ENCODE assay signal across 8 cellular contexts in genomic region chr11:118659314-118659939, GRCh38. TPM values are rescaled to one million over a fixed set of nuclear protein-coding genes. Genes with fewer than 3 reads are reported as not detected.
A peak's percentile ranks its signal among the peaks of the same experiment; 100 is the strongest.
DNase-seq lines count a peak whose midpoint lies in the region; ATAC-seq and TF ChIP-seq lines count a peak whose summit lies in the region.

No MANE protein-coding gene starts in this region.

- TF ChIP-seq CTCF in GM13976 (IDR thresholded peaks at IDR 0.05; ENCODE audit: borderline replicate concordance, control extremely low read depth, extremely low read depth, insufficient read depth, missing control alignments) (peak; percentile 92), chondrocyte (IDR thresholded peaks at IDR 0.05) (peak; percentile 99)

- DNase-seq in GM13976 (ENCODE audit: low spot score), result peak; percentile 97
- DNase-seq in NCI-H524 treated with DMSO at 0.1 percent for 48 hours (lab: John Stamatoyannopoulos, UW), result peak; percentile 58
- DNase-seq in activated CD4-positive, alpha-beta T cell treated with anti-CD3 and anti-CD28 coated beads for 48 hours, result peak; percentile 96
- DNase-seq in chondrocyte (ENCODE audit: low spot score), result peak; percentile 96
- DNase-seq in left colon, result peak; percentile 84 to 95
- DNase-seq in stimulated activated CD4-positive, alpha-beta T cell treated with anti-CD3 and anti-CD28 coated beads, Interleukin-2, amount 100 ng/mL, for 24 hours, result peak; percentile 94 to 97

- H3K27ac Mint-ChIP-seq in chondrocyte (ENCODE audit: unreplicated experiment), result peak overlapping the region; percentile 83

- intact Hi-C loops in left colon (cut with DNase I, micrococcal nuclease), result no loop called here

- no peaks in the 10 kb centered on the region for H3K9me3 Mint-ChIP-seq in chondrocyte (ENCODE audit: low read depth)

- in situ Hi-C loops in GM13976 (cut with MboI; ENCODE audit: low sequenced_read_pairs, unreplicated experiment), result no loop called here

- no peaks in the 10 kb centered on the region for H3K27me3 Mint-ChIP-seq in chondrocyte (ENCODE audit: low read depth)

- no peak overlapping the region for H3K4me3 Mint-ChIP-seq in chondrocyte (ENCODE audit: unreplicated experiment)

- ATAC-seq in HG03342 (IDR thresholded peaks at IDR 0.05; ENCODE audit: unreplicated experiment) (peak; percentile 88), left colon (peak; percentile 89), GM18861 (IDR thresholded peaks at IDR 0.05; ENCODE audit: unreplicated experiment) (no peak)

- H3K4me1 Mint-ChIP-seq in chondrocyte (ENCODE audit: low read depth), result peaks cover 26% of the 10 kb centered on the region

- peaks cover 21% of the 10 kb centered on the region for H3K36me3 Mint-ChIP-seq in chondrocyte (ENCODE audit: low read depth)

RNA-seq across cellular contexts. Expression of gene TREH, which starts 20.0 kb away (rescaled TPM):
- not detected in 3 replicates for total RNA-seq in chondrocyte
- total RNA-seq in left colon, result 1 to 10 TPM; 1.2 to 3.3 TPM

RNA-seq across cellular contexts. Expression of gene PHLDB1, which starts 52.0 kb away (rescaled TPM):
- total RNA-seq in chondrocyte (164 to 271 TPM (median 179 TPM) in 3 replicates), left colon (10 to 100 TPM; 70.3 to 74.1 TPM)
